ENCODE assay signal across 23 cellular contexts in the genomic region with DNA sequence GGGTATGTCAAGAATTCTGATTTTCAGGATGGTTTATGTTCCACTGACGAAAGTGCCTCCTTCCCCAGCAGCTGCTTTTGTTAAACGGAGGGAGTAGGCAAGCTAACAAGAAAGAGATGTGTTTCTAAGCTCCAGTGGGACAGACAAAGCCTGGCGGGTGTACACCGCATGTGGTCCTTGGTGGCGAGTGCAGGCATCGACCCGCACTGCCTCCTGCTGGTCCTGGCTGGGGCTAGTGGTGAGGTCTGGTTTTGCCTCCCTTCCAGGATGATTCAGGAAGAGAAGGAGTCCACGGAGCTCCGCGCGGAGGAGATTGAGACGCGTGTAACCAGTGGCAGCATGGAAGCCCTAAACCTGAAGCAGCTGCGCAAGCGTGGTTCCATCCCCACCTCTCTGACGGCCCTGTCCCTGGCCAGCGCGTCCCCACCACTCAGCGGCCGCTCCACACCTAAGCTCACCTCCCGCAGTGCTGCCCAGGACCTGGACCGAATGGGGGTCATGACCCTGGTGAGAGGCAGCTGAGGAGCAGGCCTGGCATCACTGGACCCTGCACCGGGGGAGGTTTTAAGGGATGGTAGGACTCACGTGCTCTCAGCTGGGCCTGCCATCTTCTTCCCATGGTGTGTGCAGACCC. TPM values are rescaled to one million over a fixed set of nuclear protein-coding genes. Genes with fewer than 3 reads are reported as not detected.
DNase-seq lines count a peak whose midpoint lies in the region; ATAC-seq and TF ChIP-seq lines count a peak whose summit lies in the region.
"Had no signal": no experiment of that assay in that cellular context is flagged by ENCODE, and none has a peak within 500 bp of the region (broad histone marks: within the 10 kb centered on the region; RNA-seq: fewer than 3 reads in every experiment).

No MANE protein-coding gene starts in this region.

- peaks cover 11% of the 10 kb centered on the region for H3K4me1 ChIP-seq in HAP-1
- H3K4me1 ChIP-seq: parathyroid adenoma had no signal

- H3K9me3 Mint-ChIP-seq in type B pancreatic cell, result no peaks in the 10 kb centered on the region
- H3K9me3 Mint-ChIP-seq: activated naive CD4-positive, alpha-beta T cell treated with anti-CD3 and anti-CD28 coated beads for 36 hours; IgD-negative memory B cell had no signal

- ATAC-seq in SK-N-SH treated with all-trans-retinoic acid at 6 μM for 48 hours (peak; percentile 16; the same call in 1 of the 3 replicates), GM19324 (IDR thresholded peaks at IDR 0.05; ENCODE audit: low FRiP score, unreplicated experiment) (no peak), GM19351 (IDR thresholded peaks at IDR 0.05; ENCODE audit: unreplicated experiment) (no peak)

- no peak overlapping the region for H3K4me3 Mint-ChIP-seq in type B pancreatic cell
- H3K4me3 Mint-ChIP-seq: activated naive CD4-positive, alpha-beta T cell treated with anti-CD3 and anti-CD28 coated beads for 36 hours; IgD-negative memory B cell had no signal

- DNase-seq in ACHN (peak; percentile 8), HAP-1 (ENCODE audit: low spot score in 2 of 2) (peak; percentile 8 to 66), iPS-NIHi7 (ENCODE audit: extremely low spot score) (peak; percentile 74), type B pancreatic cell (ENCODE audit: extremely low spot score, unreplicated experiment) (no peak)
- no peak for DNase-seq in activated naive CD4-positive, alpha-beta T cell treated with Interleukin-2 at 50 U/mL for 16 hours
- DNase-seq: activated CD4-positive, alpha-beta T cell treated with anti-CD3 and anti-CD28 coated beads, Interleukin-2, amount 50 U/mL, for 1 hour; activated naive CD4-positive, alpha-beta T cell treated with anti-CD3 and anti-CD28 coated beads for 36 hours; activated T-cell treated with anti-CD3 and anti-CD28 coated beads for 4 hours; aorta; Calu3; cerebellar nuclear complex; left ventricle myocardium inferior; NCI-H2029 treated with DMSO at 0.1 percent for 48 hours; NCI-H526; small intestine; stimulated activated CD4-positive, alpha-beta T cell treated with anti-CD3 and anti-CD28 coated beads, Interleukin-4, amount 100 ng/mL, for 4 hours; testis had no signal

- H3K36me3 ChIP-seq in HAP-1 (replicated peaks), result no peaks in the 10 kb centered on the region

- peaks cover 23% of the 10 kb centered on the region for H3K27me3 Mint-ChIP-seq in type B pancreatic cell

- H3K36me3 Mint-ChIP-seq in type B pancreatic cell, result no peaks in the 10 kb centered on the region
- H3K36me3 Mint-ChIP-seq: IgD-negative memory B cell had no signal

- H3K9me3 ChIP-seq in HAP-1, result no peaks in the 10 kb centered on the region
- H3K9me3 ChIP-seq: left ventricle myocardium inferior, testis had no signal

- peaks cover 41% of the 10 kb centered on the region for H3K4me1 Mint-ChIP-seq in type B pancreatic cell (ENCODE audit: unreplicated experiment)

- no peak overlapping the region for H3K27ac Mint-ChIP-seq in type B pancreatic cell
- H3K27ac Mint-ChIP-seq: activated naive CD4-positive, alpha-beta T cell treated with anti-CD3 and anti-CD28 coated beads for 36 hours; IgD-negative memory B cell had no signal

- no peak overlapping the region for H3K4me3 ChIP-seq in HAP-1
- H3K4me3 ChIP-seq: left ventricle myocardium inferior, testis had no signal

- in situ Hi-C loops in ACHN (cut with HindIII; ENCODE audit: low pct_ligation_motif_present, low pct_unique_long_range_greater_than_20kb, low sequenced_read_pairs), result no loop called here
- in situ Hi-C loops in HAP-1 (cut with MboI; ENCODE audit: low sequenced_read_pairs), result no loop called here

- no peaks in the 10 kb centered on the region for H3K27me3 ChIP-seq in HAP-1 (ENCODE audit: low read depth)
- H3K27me3 ChIP-seq: testis had no signal

- TF ChIP-seq CTCF in type B pancreatic cell (conservative IDR thresholded peaks at IDR 0.05), result no peak

TF ChIP-seq in SK-N-SH treated with all-trans-retinoic acid at 6 μM for 48 hours, 23 proteins besides CTCF, POLR2A, EP300 and RAD21:
- TF ChIP-seq TCF4 (CRISPR knock-in tag; IDR thresholded peaks at IDR 0.05; ENCODE audit: borderline replicate concordance), result no peak
- TF ChIP-seq BACH2 (CRISPR knock-in tag; IDR thresholded peaks at IDR 0.05; ENCODE audit: borderline replicate concordance), result no peak
- no peak for TF ChIP-seq ZFP3 (CRISPR knock-in tag; IDR thresholded peaks at IDR 0.05)
- no peak for TF ChIP-seq TOX (CRISPR knock-in tag; IDR thresholded peaks at IDR 0.05; ENCODE audit: borderline replicate concordance)
- no peak for TF ChIP-seq ZFP30 (CRISPR knock-in tag; IDR thresholded peaks at IDR 0.05)
- TF ChIP-seq ISL1 (CRISPR knock-in tag; IDR thresholded peaks at IDR 0.05), result no peak
- TF ChIP-seq ZNF70 (CRISPR knock-in tag; IDR thresholded peaks at IDR 0.05), result no peak
- TF ChIP-seq CREB5 (CRISPR knock-in tag; IDR thresholded peaks at IDR 0.05; ENCODE audit: low read depth), result no peak
- TF ChIP-seq ZC3H10 (CRISPR knock-in tag; IDR thresholded peaks at IDR 0.05), result no peak
- TF ChIP-seq ZNF565 (CRISPR knock-in tag; conservative IDR thresholded peaks at IDR 0.05; ENCODE audit: low read depth), result no peak
- no peak for TF ChIP-seq OSR1 (CRISPR knock-in tag; IDR thresholded peaks at IDR 0.05)
- no peak for TF ChIP-seq ARNTL (CRISPR knock-in tag; IDR thresholded peaks at IDR 0.05; ENCODE audit: borderline replicate concordance, low read depth)
- no peak for TF ChIP-seq RARB (CRISPR knock-in tag; IDR thresholded peaks at IDR 0.05)
- no peak for TF ChIP-seq GLIS3 (CRISPR knock-in tag; IDR thresholded peaks at IDR 0.05)

RNA-seq across cellular contexts. Expression of gene PPFIA4, which starts 29.0 kb away (rescaled TPM):
- total RNA-seq in type B pancreatic cell (ENCODE audit: low replicate concordance), result 0.71 and 4.9 TPM in 2 replicates

RNA-seq across cellular contexts. Expression of gene MYOG, which starts 30.5 kb away (rescaled TPM):
- total RNA-seq in type B pancreatic cell (ENCODE audit: low replicate concordance), result 2.1 TPM in 1 of 2 replicates, not detected in the other
- total RNA-seq: activated naive CD4-positive, alpha-beta T cell treated with anti-CD3 and anti-CD28 coated beads for 36 hours; aorta; Calu3; fibroblast of villous mesenchyme; left ventricle myocardium inferior had no signal

RNA-seq across cellular contexts. Expression of gene TMEM183A, which starts 48.1 kb away (rescaled TPM):
- total RNA-seq in type B pancreatic cell (ENCODE audit: low replicate concordance), result 75.8 and 88.2 TPM in 2 replicates

Comparison
In these comparisons a context has a peak if more than half of its experiments do, and no peak if none do; other contexts are left out.
1. DNase-seq: peak in ACHN (single experiment), HAP-1 (2 of 2) and iPS-NIHi7 (single experiment); none in type B pancreatic cell (single experiment) and activated naive CD4-positive, alpha-beta T cell treated with Interleukin-2 at 50 U/mL for 16 hours (single experiment).